In the genomic region with DNA sequence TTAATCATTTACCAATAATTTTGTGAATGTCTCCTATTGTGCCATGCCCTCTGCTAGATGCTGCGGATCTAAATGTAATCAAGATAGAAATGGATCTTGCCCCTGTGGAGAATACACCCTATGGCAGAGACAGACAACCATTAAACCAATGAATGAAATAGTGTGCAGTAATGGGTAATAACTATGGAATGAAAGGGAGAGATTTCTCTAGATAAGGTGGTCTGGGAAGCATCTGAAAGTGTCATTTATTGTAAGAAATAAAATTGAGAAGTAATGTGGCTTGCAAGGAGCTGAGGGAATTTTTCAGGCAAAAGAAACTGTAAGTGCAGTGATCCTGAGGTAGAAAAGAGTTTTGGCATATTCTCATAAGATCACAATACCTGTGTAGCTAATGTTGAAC, we compare ENCODE assay signal across 26 cellular contexts.
"Had no signal": no experiment of that assay in that cellular context is flagged by ENCODE, and none has a peak within 500 bp of the region (broad histone marks: within the 10 kb centered on the region; RNA-seq: fewer than 3 reads in every experiment).

No MANE protein-coding gene starts in this region.

- H3K27ac ChIP-seq: stomach, suprapubic skin, testis, thoracic aorta, thyroid gland, tibial artery, tibial nerve, transverse colon, upper lobe of left lung, upper lobe of right lung, uterus, vagina had no signal

- H3K9me3 ChIP-seq: stomach, suprapubic skin, testis, thoracic aorta, thyroid gland, tibial artery, tibial nerve, transverse colon, upper lobe of left lung, upper lobe of right lung, uterus, vagina had no signal

- H3K36me3 ChIP-seq: stomach, suprapubic skin, thoracic aorta, thyroid gland, tibial artery, tibial nerve, transverse colon, upper lobe of left lung, upper lobe of right lung, uterus, vagina had no signal

- ATAC-seq: stimulated activated effector memory CD8-positive, alpha-beta T cell treated with anti-CD3 and anti-CD28 coated beads, Interleukin-12 subunit alpha, Interleukin-12 subunit beta, amount 100 ng/mL, for 72 hours; stimulated activated memory B cell treated with anti-CD40 and anti-IgM and Interleukin-4, amounts not matched to agents 10 μg/mL and 1 μg/mL and 100 μg/mL, for 72 hours; stimulated activated naive B cell treated with anti-CD40 and anti-IgM and Interleukin-4, amounts not matched to agents 10 μg/mL and 1 μg/mL and 100 μg/mL, for 72 hours; stimulated activated naive CD8-positive, alpha-beta T cell treated with anti-CD3 and anti-CD28 coated beads, Interleukin-15, amount 100 ng/mL, for 72 hours; stimulated activated naive CD8-positive, alpha-beta T cell treated with anti-CD3 and anti-CD28 coated beads, Interleukin-15, Interleukin-2, amounts not matched to agents 100 U/mL and 50 U/mL, for 24 hours; upper lobe of right lung had no signal

- H3K4me3 ChIP-seq: stomach, suprapubic skin, testis, thoracic aorta, thyroid gland, tibial artery, tibial nerve, transverse colon, upper lobe of left lung, upper lobe of right lung, uterus, vagina had no signal

- H3K27me3 ChIP-seq: stomach, suprapubic skin, testis, thyroid gland, tibial artery, tibial nerve, transverse colon, upper lobe of left lung, upper lobe of right lung, uterus, vagina had no signal

- DNase-seq: stimulated activated CD4-positive, alpha-beta T cell treated with anti-CD3 and anti-CD28 coated beads, Interleukin-2, amount 100 ng/mL, for 48 hours; stimulated activated CD4-positive, alpha-beta T cell treated with anti-CD3 and anti-CD28 coated beads, Interleukin-4, amount 100 ng/mL, for 1 hour; stimulated activated CD4-positive, alpha-beta T cell treated with anti-CD3 and anti-CD28 coated beads, Interleukin-4, amount 100 ng/mL, for 24 hours; stimulated activated CD4-positive, alpha-beta T cell treated with anti-CD3 and anti-CD28 coated beads, Interleukin-4, amount 100 ng/mL, for 4 hours; stimulated activated CD8-positive, alpha-beta memory T cell treated with anti-CD3 and anti-CD28 coated beads, Interleukin-4, amount 100 ng/mL, for 48 hours; stimulated activated naive B cell treated with anti-CD40 and anti-IgM and Interleukin-4, amounts not matched to agents 10 μg/mL and 1 μg/mL and 100 μg/mL, for 72 hours; stimulated activated naive CD4-positive, alpha-beta T cell; stimulated activated naive CD4-positive, alpha-beta T cell treated with Interleukin-2 at 50 U/mL for 16 hours; stimulated activated naive CD8-positive, alpha-beta T cell treated with anti-CD3 and anti-CD28 coated beads, Interleukin-15, amount 100 ng/mL, for 72 hours; stimulated activated naive CD8-positive, alpha-beta T cell treated with anti-CD3 and anti-CD28 coated beads, Interleukin-15, Interleukin-2, amounts not matched to agents 100 U/mL and 50 U/mL, for 24 hours; stomach; substantia nigra; testis; thyroid gland; tibial artery; transverse colon; trophoblast cell; upper lobe of left lung; upper lobe of right lung; uterus had no signal

- H3K4me1 ChIP-seq: stomach, suprapubic skin, testis, thyroid gland, tibial artery, transverse colon, upper lobe of left lung, upper lobe of right lung, uterus, vagina had no signal
